8 cellular contexts compared by ENCODE assay signal in the genomic region with DNA sequence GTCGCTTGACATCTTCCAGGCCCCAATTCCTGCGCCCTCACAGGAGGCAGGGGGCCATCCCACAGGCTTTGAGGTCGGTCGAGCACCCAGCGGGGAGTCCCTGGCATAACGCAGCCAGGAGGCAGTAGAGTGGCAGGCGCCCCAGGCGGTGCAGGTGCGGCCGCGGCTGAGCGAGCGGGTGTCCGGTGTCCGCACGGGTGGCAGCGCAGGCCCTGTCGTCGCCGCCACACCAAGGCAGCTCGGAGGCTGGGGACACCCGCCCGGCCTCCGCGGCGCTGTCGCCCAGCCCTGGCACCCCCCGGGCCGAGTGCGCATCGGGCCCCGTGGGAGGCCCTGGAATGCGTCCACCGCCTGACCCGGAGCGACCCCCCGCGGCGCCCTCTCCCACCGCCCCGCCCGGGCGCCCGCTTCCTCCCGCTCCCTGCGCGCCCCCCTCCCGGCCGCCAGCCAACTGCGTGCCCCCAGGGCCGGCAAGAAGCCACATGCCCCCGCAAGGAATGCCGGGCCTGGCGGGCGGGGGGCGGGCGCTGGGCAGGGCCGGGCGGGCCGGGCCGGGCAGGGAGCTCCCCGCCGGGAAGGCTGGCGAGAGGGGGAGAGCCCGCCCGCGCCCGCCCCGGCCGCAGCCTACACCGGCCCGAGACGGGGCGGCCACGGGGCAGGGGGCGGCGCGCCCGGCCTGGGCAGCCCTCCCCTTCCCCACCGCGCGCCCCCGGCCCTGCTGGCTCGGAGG. TPM values are rescaled to one million over a fixed set of nuclear protein-coding genes. Genes with fewer than 3 reads are reported as not detected.
A peak's percentile ranks its signal among the peaks of the same experiment; 100 is the strongest.
DNase-seq lines count a peak whose midpoint lies in the region; ATAC-seq and TF ChIP-seq lines count a peak whose summit lies in the region.

No MANE protein-coding gene starts in this region.

- H3K36me3 ChIP-seq in PC-3 (ENCODE audit: low read depth, low read length) (no peaks in the 10 kb centered on the region), thymus (ENCODE audit: control insufficient read depth, insufficient read depth) (no peaks in the 10 kb centered on the region)

- BruUV-seq in PC-3 (replicated peaks; lab: Mats Ljungman, UMichigan): no TSS peak

- TF ChIP-seq POLR2A in lower leg skin (IDR thresholded peaks at IDR 0.05): no peak

- POLR2A ChIA-PET in PC-3 (lab: Charles Lee; ENCODE audit: unreplicated experiment): interaction anchor here (0.5 to 0.6 kb wide), 3 partner anchors 32 to 1449 kb away, joined by 3 to 4 read pairs (median 4); no protein-coding TSS in a partner anchor

- CTCF ChIA-PET in PC-3 (lab: Charles Lee): interaction anchor here (0.5 to 0.6 kb wide), 2 partner anchors 10 to 27 kb away, joined by 3 read pairs; no protein-coding TSS in a partner anchor

- no peak overlapping the region for H3K27ac ChIP-seq in PC-3 (ENCODE audit: low read length)
- H3K27ac ChIP-seq in thymus (ENCODE audit: low read depth): no peak overlapping the region

- peak overlapping the region; percentile 87 for H3K4me2 ChIP-seq in PC-3 (ENCODE audit: low read length)

- no peaks in the 10 kb centered on the region for H3K79me2 ChIP-seq in PC-3 (ENCODE audit: low read length)

- H2AFZ ChIP-seq in PC-3 (ENCODE audit: low read length): peak overlapping the region; percentile 75

- peak; percentile 51 for TF ChIP-seq CTCF in PC-3 (conservative IDR thresholded peaks at IDR 0.05; ENCODE audit: low read depth, low read length)
- no peak for TF ChIP-seq CTCF in lower leg skin (IDR thresholded peaks at IDR 0.05)

- H3F3A ChIP-seq in PC-3 (ENCODE audit: low read length, unreplicated experiment): no peaks in the 10 kb centered on the region

- no peaks in the 10 kb centered on the region for H3K9me3 ChIP-seq in PC-3 (ENCODE audit: low read length)
- no peaks in the 10 kb centered on the region for H3K9me3 ChIP-seq in thymus (ENCODE audit: control insufficient read depth)

- peak overlapping the region; percentile 29 for H3K9ac ChIP-seq in PC-3 (ENCODE audit: low read length)

- DNase-seq in AG20443 (ENCODE audit: low spot score) (peak; percentile 84), PC-3 (peak; percentile 56), dermis blood vessel endothelial cell (peak; percentile 54), lower leg skin (ENCODE audit: low spot score in 2 of 2) (peak in 1 of 2 donors; percentile 88), NCI-H1436 treated with DMSO at 0.1 percent for 48 hours (lab: John Stamatoyannopoulos, UW) (no peak), DMS114 treated with DMSO at 0.1 percent for 48 hours (lab: John Stamatoyannopoulos, UW; ENCODE audit: unreplicated experiment) (no peak)

- no peaks in the 10 kb centered on the region for H4K20me1 ChIP-seq in PC-3 (ENCODE audit: low read length)

- intact Hi-C loops in PC-3 (cut with micrococcal nuclease) (loop anchor here (1.0 kb wide), 1 partner anchor 34 kb away; a partner anchor contains a TSS), lower leg skin (cut with DNase I; ENCODE audit: low total_unique reads) (no loop called here)

- ATAC-seq in GM18907 (IDR thresholded peaks at IDR 0.05; ENCODE audit: unreplicated experiment) (peak; percentile 56), PC-3 (peak; percentile 89)

- WGBS in lower leg skin, 2 donors: 3 to 4% methylated on average over 20 to 26 of the region's 84 CpGs
- WGBS in thymus: 2% methylated on average over 84 of the region's 84 CpGs

- peaks cover 9% of the 10 kb centered on the region; the same call in 1 of the 2 replicates for H3K4me1 ChIP-seq in PC-3 (ENCODE audit: insufficient read depth, low read length)
- H3K4me1 ChIP-seq in thymus (ENCODE audit: control insufficient read depth, insufficient read depth, low read length): no peaks in the 10 kb centered on the region

- H3K27me3 ChIP-seq in PC-3 (ENCODE audit: low read length): no peaks in the 10 kb centered on the region
- H3K27me3 ChIP-seq in thymus (ENCODE audit: control insufficient read depth, insufficient read depth): peaks cover 19% of the 10 kb centered on the region

- H3K4me3 ChIP-seq in PC-3 (ENCODE audit: low read length) (peak overlapping the region; percentile 63), lower leg skin (ENCODE audit: low read depth, poor library complexity, severe bottlenecking) (peak overlapping the region; percentile 24), thymus (ENCODE audit: low read length) (peak overlapping the region; percentile 42)

- no peaks in the 10 kb centered on the region for H3K9me2 ChIP-seq in PC-3 (replicated peaks; ENCODE audit: low read length)

RNA-seq across cellular contexts. Expression of a gene that starts 33.9 kb away (rescaled TPM):
- total RNA-seq in PC-3 (2014; rRNA removed) (5.0 and 6.3 TPM in 2 replicates), dermis blood vessel endothelial cell (11.7 and 14.6 TPM in 2 replicates), lower leg skin (1 to 10 TPM; 3.2 to 9.5 (median 6.6) TPM)
- 2.1 TPM for polyA plus RNA-seq in thymus

Comparison
In these comparisons a context has a peak if more than half of its experiments do, and no peak if none do; other contexts are left out.
1. DNase-seq: peak in AG20443 (single experiment), PC-3 (single experiment) and dermis blood vessel endothelial cell (single experiment); none in NCI-H1436 treated with DMSO at 0.1 percent for 48 hours (single experiment) and DMS114 treated with DMSO at 0.1 percent for 48 hours (single experiment).
2. Peak in every context shown above with its lines, with median percentiles within 50 percentile points of each other: H3K4me3 ChIP-seq.